24 cellular contexts compared by ENCODE assay signal in the genomic region with DNA sequence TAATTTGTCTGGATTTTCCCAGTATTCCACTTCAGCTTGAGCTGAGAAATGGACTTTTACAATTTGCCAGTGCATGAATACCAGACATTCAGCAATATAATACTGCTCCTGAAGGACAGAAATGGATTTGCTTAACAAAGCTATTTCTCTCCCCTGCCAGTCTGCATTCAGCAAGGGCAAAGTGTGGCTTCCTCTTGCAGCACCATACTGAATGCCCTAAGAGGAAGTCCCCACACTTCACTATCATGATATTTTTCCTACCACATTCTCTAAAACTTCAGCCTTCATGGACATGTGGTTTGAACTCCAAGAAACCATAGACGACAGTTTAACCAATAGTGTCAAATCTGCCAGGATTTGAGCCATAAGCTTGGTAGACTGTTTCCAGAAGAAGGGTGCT.
"Had no signal": no experiment of that assay in that cellular context is flagged by ENCODE, and none has a peak within 500 bp of the region (broad histone marks: within the 10 kb centered on the region; RNA-seq: fewer than 3 reads in every experiment).

No MANE protein-coding gene starts in this region.

- H3K4me3 Mint-ChIP-seq: activated CD4-positive, alpha-beta T cell treated with anti-CD3 and anti-CD28 coated beads for 36 hours; activated naive CD8-positive, alpha-beta T cell; activated T-cell treated with anti-CD3 and anti-CD28 coated beads, Interleukin-2, amount 50 U/mL, for 72 hours; natural killer cell; neural progenitor cell had no signal

- H3K27ac ChIP-seq: body of pancreas, epithelial cell of prostate, lower lobe of right lung, neural progenitor cell, tibial nerve, vagina had no signal

- ATAC-seq: activated CD4-positive, alpha-beta T cell treated with anti-CD3 and anti-CD28 coated beads for 36 hours; activated T-cell treated with anti-CD3 and anti-CD28 coated beads, Interleukin-2, amount 50 U/mL, for 72 hours; body of pancreas; left lobe of liver; lower lobe of right lung; natural killer cell; right cardiac atrium had no signal

- DNase-seq: activated CD4-positive, alpha-beta T cell treated with anti-CD3 and anti-CD28 coated beads for 36 hours; activated CD4-positive, CD25-positive, alpha-beta regulatory T cell; activated naive CD4-positive, alpha-beta T cell; activated T-cell treated with anti-CD3 and anti-CD28 coated beads for 4 hours; activated T-cell treated with anti-CD3 and anti-CD28 coated beads, Interleukin-2, amount 50 U/mL, for 72 hours; aorta; body of pancreas; effector CD8-positive, alpha-beta T cell; kidney glomerular epithelial cell; lower lobe of right lung; mesendoderm; natural killer cell; occipital lobe; posterior cingulate gyrus; right cardiac atrium; stimulated activated CD4-positive, alpha-beta T cell treated with anti-CD3 and anti-CD28 coated beads, Interleukin-2, amount 100 ng/mL, for 48 hours; stimulated activated naive CD4-positive, alpha-beta T cell treated with Interleukin-2 at 50 U/mL for 16 hours; T1000 had no signal

- H3K4me3 ChIP-seq: body of pancreas, lower lobe of right lung, neural progenitor cell, tibial nerve, vagina had no signal

- H3K4me2 ChIP-seq: neural progenitor cell had no signal

- H3K36me3 ChIP-seq: lower lobe of right lung, neural progenitor cell, tibial nerve, vagina had no signal

- H3K9me3 Mint-ChIP-seq: natural killer cell had no signal

- H3K4me1 ChIP-seq: body of pancreas, lower lobe of right lung, neural progenitor cell, vagina had no signal

- H3K4me1 Mint-ChIP-seq: activated CD4-positive, alpha-beta T cell treated with anti-CD3 and anti-CD28 coated beads for 36 hours; natural killer cell; neural progenitor cell had no signal

- H3K27ac Mint-ChIP-seq: activated CD4-positive, alpha-beta T cell treated with anti-CD3 and anti-CD28 coated beads for 36 hours; activated naive CD8-positive, alpha-beta T cell; activated T-cell treated with anti-CD3 and anti-CD28 coated beads, Interleukin-2, amount 50 U/mL, for 72 hours; natural killer cell; neural progenitor cell had no signal

- H3K36me3 Mint-ChIP-seq: activated naive CD8-positive, alpha-beta T cell; natural killer cell; neural progenitor cell had no signal

- H3K27me3 Mint-ChIP-seq: activated CD4-positive, alpha-beta T cell treated with anti-CD3 and anti-CD28 coated beads for 36 hours; activated naive CD8-positive, alpha-beta T cell had no signal

- H3K27me3 ChIP-seq: body of pancreas, neural progenitor cell, tibial nerve, vagina had no signal

- H2AFZ ChIP-seq: neural progenitor cell had no signal
